In genomic region chr1:151972533-151973270, GRCh38 we compare ENCODE assay signal across 1 cellular context.
TF ChIP-seq lines count a peak whose summit lies in the region.

No MANE protein-coding gene starts in this region.

TF ChIP-seq in IMR-90, 13 proteins besides CTCF, POLR2A, EP300 and RAD21 (continued from another document):
- no peak for TF ChIP-seq CEBPB (IDR thresholded peaks at IDR 0.05; ENCODE audit: low read depth, low read length)
- peak; percentile 46 for TF ChIP-seq NFE2L2 (IDR thresholded peaks at IDR 0.05; ENCODE audit: low read depth, low read length)
- no peak for TF ChIP-seq RCOR1 (IDR thresholded peaks at IDR 0.05; ENCODE audit: insufficient replicate concordance, low read length)
- TF ChIP-seq ELK1 (IDR thresholded peaks at IDR 0.05; ENCODE audit: borderline replicate concordance, low read depth, low read length) = no peak
- TF ChIP-seq USF2 (IDR thresholded peaks at IDR 0.05; ENCODE audit: low read depth, low read length) = no peak
- TF ChIP-seq FOS (IDR thresholded peaks at IDR 0.05; ENCODE audit: low read depth, low read length) = peak; percentile 74
- TF ChIP-seq BHLHE40 (IDR thresholded peaks at IDR 0.05; ENCODE audit: low read depth, low read length) = no peak; the same call in 1 of the 2 replicates
